21 cellular contexts compared by ENCODE assay signal in genomic region chr1:203751051-203751450, GRCh38. TPM values are rescaled to one million over a fixed set of nuclear protein-coding genes. Genes with fewer than 3 reads are reported as not detected.
A peak's percentile ranks its signal among the peaks of the same experiment; 100 is the strongest.
DNase-seq lines count a peak whose midpoint lies in the region; ATAC-seq and TF ChIP-seq lines count a peak whose summit lies in the region.
"Had no signal": no experiment of that assay in that cellular context is flagged by ENCODE, and none has a peak within 500 bp of the region (broad histone marks: within the 10 kb centered on the region; RNA-seq: fewer than 3 reads in every experiment).

No MANE protein-coding gene starts in this region.

- no peak overlapping the region for H3K9ac ChIP-seq in IMR-90 (ENCODE audit: low read depth, low read length)
- H3K9ac ChIP-seq in mesenchymal stem cell (ENCODE audit: low read length): no peak overlapping the region

- no peak overlapping the region for H3K56ac ChIP-seq in IMR-90 (ENCODE audit: extremely low read depth, insufficient read depth, low read length)

- H3K27me3 ChIP-seq in IMR-90 (ENCODE audit: control insufficient read depth, insufficient read depth, low read length) (no peaks in the 10 kb centered on the region), mesenchymal stem cell (ENCODE audit: control insufficient read depth in 1 of 2, insufficient read depth in 1 of 2, low read length in 2 of 2) (no peaks in the 10 kb centered on the region)

- WGBS in IMR-90 (ENCODE audit: extremely low coverage in 2 of 2, insufficient read length in 1 of 2), 2 experiments: no CpG with 5 or more reads among the region's 3 CpGs
- 100% methylated on average over 1 of the region's 3 CpGs for WGBS in mesenchymal stem cell

- H2BK120ac ChIP-seq in IMR-90 (ENCODE audit: low read depth, low read length) (no peak overlapping the region), mesenchymal stem cell (ENCODE audit: low read depth, low read length) (no peak overlapping the region)

- no peaks in the 10 kb centered on the region for H3K9me1 ChIP-seq in IMR-90 (ENCODE audit: insufficient read depth, low read length)

- no peak overlapping the region for H2AFZ ChIP-seq in IMR-90 (replicated peaks; ENCODE audit: low read length, poor library complexity)
- no peak overlapping the region for H2AFZ ChIP-seq in mesenchymal stem cell (ENCODE audit: low read depth, low read length)
- H2AFZ ChIP-seq: GM23338 had no signal

- H3K27me3 Mint-ChIP-seq in chondrocyte (ENCODE audit: low read depth): no peaks in the 10 kb centered on the region
- H3K27me3 Mint-ChIP-seq: activated CD4-positive, alpha-beta T cell treated with anti-CD3 and anti-CD28 coated beads, Interleukin-2, amount 10 ng/mL, durations not matched to agents 24 days and 14 days; activated naive CD8-positive, alpha-beta T cell treated with anti-CD3 and anti-CD28 coated beads, Interleukin-2, amount 10 ng/mL, durations not matched to agents 7 days and 5 days had no signal

- dilution Hi-C loops in IMR-90 (cut with HindIII; ENCODE audit: low sequenced_read_pairs, unreplicated experiment): no loop called here

- TF ChIP-seq RAD21 in IMR-90 (IDR thresholded peaks at IDR 0.05; ENCODE audit: low read length): no peak

- H3K4me3 Mint-ChIP-seq in chondrocyte (ENCODE audit: unreplicated experiment): no peak overlapping the region
- H3K4me3 Mint-ChIP-seq: activated CD4-positive, alpha-beta T cell treated with anti-CD3 and anti-CD28 coated beads, Interleukin-2, amount 10 ng/mL, durations not matched to agents 24 days and 14 days; activated naive CD8-positive, alpha-beta T cell treated with anti-CD3 and anti-CD28 coated beads, Interleukin-2, amount 10 ng/mL, durations not matched to agents 7 days and 5 days; GM23338 had no signal

- no peaks in the 10 kb centered on the region for H3K9me3 Mint-ChIP-seq in chondrocyte (ENCODE audit: low read depth)
- H3K9me3 Mint-ChIP-seq: activated CD4-positive, alpha-beta T cell treated with anti-CD3 and anti-CD28 coated beads, Interleukin-2, amount 10 ng/mL, durations not matched to agents 24 days and 14 days; activated naive CD8-positive, alpha-beta T cell treated with anti-CD3 and anti-CD28 coated beads, Interleukin-2, amount 10 ng/mL, durations not matched to agents 7 days and 5 days; GM23338 had no signal

- DNase-seq in AG08395 (ENCODE audit: low spot score) (peak; percentile 32), IMR-90 (peak; percentile 82), chondrocyte (ENCODE audit: low spot score) (no peak), mesenchymal stem cell (peak; percentile 45), D341Med (ENCODE audit: low spot score) (no peak), LoVo (ENCODE audit: low spot score) (no peak)
- DNase-seq: activated CD4-positive, alpha-beta T cell treated with anti-CD3 and anti-CD28 coated beads, Interleukin-2, amount 10 ng/mL, durations not matched to agents 24 days and 14 days; activated naive CD8-positive, alpha-beta T cell treated with anti-CD3 and anti-CD28 coated beads, Interleukin-2, amount 10 ng/mL, durations not matched to agents 7 days and 5 days; hypothalamus; left cardiac atrium; NK-92 treated with Interleukin-12 subunit alpha and Interleukin-12 subunit beta, amount 100 ng/mL, for 24 hours; SHP77 treated with DMSO at 0.1 percent for 48 hours; stimulated activated CD4-positive, alpha-beta T cell treated with anti-CD3 and anti-CD28 coated beads, Interleukin-1b, Interleukin-23, amount 100 ng/mL, for 48 hours; T-helper 9 cell had no signal

- no peak overlapping the region for H2BK12ac ChIP-seq in mesenchymal stem cell (ENCODE audit: low read length in 2 of 2)

- no peaks in the 10 kb centered on the region for H4K20me1 ChIP-seq in IMR-90 (ENCODE audit: insufficient read depth, low read length)

- H2BK15ac ChIP-seq in IMR-90 (ENCODE audit: low read depth, low read length) (no peak overlapping the region), mesenchymal stem cell (ENCODE audit: low read depth, poor library complexity, severe bottlenecking) (no peak overlapping the region)

- no peak overlapping the region for H3K4me3 ChIP-seq in IMR-90 (ENCODE audit: insufficient read depth, low read depth, low read length)
- H3K4me3 ChIP-seq in mesenchymal stem cell (ENCODE audit: insufficient read depth in 1 of 2, low read depth in 1 of 2, low read length in 2 of 2): no peak overlapping the region
- H3K4me3 ChIP-seq: GM23338, K562, thoracic aorta had no signal

- intact Hi-C loops in IMR-90 (cut with micrococcal nuclease): loop anchor here (1.0 kb wide), 1 partner anchor 44 kb away; the partner anchor contains the start of genes ZBED6 and ZC3H11A

- BruUV-seq in IMR-90 (replicated peaks; lab: Mats Ljungman, UMichigan): no TSS peak

- H4K5ac ChIP-seq in IMR-90 (ENCODE audit: low read depth, low read length): no peak overlapping the region

- H3K27ac ChIP-seq in IMR-90 (ENCODE audit: insufficient read depth, low read length): no peak overlapping the region
- H3K27ac ChIP-seq in mesenchymal stem cell (ENCODE audit: low read length, poor library complexity, severe bottlenecking): peak overlapping the region; percentile 41
- H3K27ac ChIP-seq: thoracic aorta had no signal

- peaks cover 2% of the 10 kb centered on the region for H3K36me3 Mint-ChIP-seq in chondrocyte (ENCODE audit: low read depth)

- ATAC-seq in IMR-90 (ENCODE audit: low read depth) (peak; percentile 89), HG03457 (IDR thresholded peaks at IDR 0.05; ENCODE audit: unreplicated experiment) (no peak), HG02571 (IDR thresholded peaks at IDR 0.05; ENCODE audit: unreplicated experiment) (no peak)
- ATAC-seq: GM23338, K562, left cardiac atrium had no signal

- in situ Hi-C loops in IMR-90 (cut with MboI; ENCODE audit: low sequenced_read_pairs): no loop called here

- H3K23ac ChIP-seq in IMR-90 (ENCODE audit: low read depth, low read length) (peak overlapping the region; percentile 1; the same call in 1 of the 2 replicates), mesenchymal stem cell (ENCODE audit: low read length in 2 of 2) (no peak overlapping the region)

- H3K9me3 ChIP-seq in IMR-90 (ENCODE audit: control insufficient read depth, insufficient read depth, low read length) (no peaks in the 10 kb centered on the region), mesenchymal stem cell (ENCODE audit: control insufficient read depth, low read length) (no peaks in the 10 kb centered on the region)
- H3K9me3 ChIP-seq: thoracic aorta had no signal

- H2AK9ac ChIP-seq in IMR-90 (replicated peaks; ENCODE audit: low read depth, low read length, poor library complexity): no peak overlapping the region

- H4K8ac ChIP-seq in IMR-90 (ENCODE audit: low read depth in 2 of 2, low read length in 2 of 2): no peak overlapping the region
- H4K8ac ChIP-seq in mesenchymal stem cell (ENCODE audit: low read length): no peak overlapping the region

- POLR2A ChIA-PET in IMR-90 (lab: Charles Lee; ENCODE audit: unreplicated experiment): no interaction called here

- CTCF ChIA-PET in IMR-90 (lab: Yijun Ruan, JAX): no interaction called here

- peaks cover 4% of the 10 kb centered on the region for H3K4me1 ChIP-seq in IMR-90 (ENCODE audit: control insufficient read depth, insufficient read depth, low read length)
- peaks cover 2% of the 10 kb centered on the region for H3K4me1 ChIP-seq in mesenchymal stem cell (ENCODE audit: control insufficient read depth, insufficient read depth, low read depth, low read length)

- H3K4ac ChIP-seq in IMR-90 (ENCODE audit: low read depth, low read length) (no peak overlapping the region), mesenchymal stem cell (ENCODE audit: low read depth in 1 of 2, low read length in 2 of 2) (no peak overlapping the region)

- no peak overlapping the region for H3K18ac ChIP-seq in IMR-90 (ENCODE audit: low read depth, low read length)
- no peak overlapping the region for H3K18ac ChIP-seq in mesenchymal stem cell (ENCODE audit: low read depth in 1 of 2, low read length in 2 of 2)

- 0 out of 2 replicates have a peak, but pooled peaks have one; percentile 8 for TF ChIP-seq CTCF in IMR-90 (conservative IDR thresholded peaks at IDR 0.05; ENCODE audit: low read depth, low read length)
- peak; percentile 27 for TF ChIP-seq CTCF in chondrocyte (IDR thresholded peaks at IDR 0.05)

- H2AK5ac ChIP-seq in IMR-90 (ENCODE audit: low read depth, low read length): no peak overlapping the region
- no peak overlapping the region for H2AK5ac ChIP-seq in mesenchymal stem cell (ENCODE audit: low read length, severe bottlenecking)

- peaks cover 13% of the 10 kb centered on the region for H3K4me1 Mint-ChIP-seq in chondrocyte (ENCODE audit: low read depth)

- TF ChIP-seq POLR2A in IMR-90 (IDR thresholded peaks at IDR 0.05; ENCODE audit: low read depth, low read length): no peak

- H3K14ac ChIP-seq in IMR-90 (replicated peaks; ENCODE audit: low read depth, low read length): 0 out of 2 replicates have a peak overlapping the region, but pooled peaks have one; percentile 17
- no peak overlapping the region for H3K14ac ChIP-seq in mesenchymal stem cell (ENCODE audit: low read length in 2 of 2)

- H3K27ac Mint-ChIP-seq in chondrocyte (ENCODE audit: unreplicated experiment): peak overlapping the region; percentile 71
- H3K27ac Mint-ChIP-seq: activated CD4-positive, alpha-beta T cell treated with anti-CD3 and anti-CD28 coated beads, Interleukin-2, amount 10 ng/mL, durations not matched to agents 24 days and 14 days; activated naive CD8-positive, alpha-beta T cell treated with anti-CD3 and anti-CD28 coated beads, Interleukin-2, amount 10 ng/mL, durations not matched to agents 7 days and 5 days; GM23338 had no signal

- no peaks in the 10 kb centered on the region for H3K79me1 ChIP-seq in IMR-90 (ENCODE audit: low read depth in 1 of 2, low read length in 2 of 2)
- no peaks in the 10 kb centered on the region for H3K79me1 ChIP-seq in mesenchymal stem cell (replicated peaks; ENCODE audit: low read length, poor library complexity, severe bottlenecking)

- H3K4me2 ChIP-seq in IMR-90 (ENCODE audit: low read depth, low read length): peak overlapping the region; percentile 30; the same call in 1 of the 2 replicates
- H3K4me2 ChIP-seq in mesenchymal stem cell (ENCODE audit: low read length, poor library complexity, severe bottlenecking): no peak overlapping the region
- H3K4me2 ChIP-seq: GM23338 had no signal

- no peaks in the 10 kb centered on the region for H3K36me3 ChIP-seq in IMR-90 (ENCODE audit: control insufficient read depth, insufficient read depth, low read length)
- no peaks in the 10 kb centered on the region for H3K36me3 ChIP-seq in mesenchymal stem cell (ENCODE audit: control insufficient read depth in 1 of 2, insufficient read depth in 2 of 2, low read depth in 1 of 2, low read length in 2 of 2)
- H3K36me3 ChIP-seq: thoracic aorta had no signal

- no peak overlapping the region for H2BK20ac ChIP-seq in IMR-90 (ENCODE audit: low read depth, low read length)

- H4K91ac ChIP-seq in IMR-90 (ENCODE audit: insufficient read depth, low read depth, low read length): no peak overlapping the region
- no peak overlapping the region for H4K91ac ChIP-seq in mesenchymal stem cell (ENCODE audit: low read length)

- H2BK5ac ChIP-seq in IMR-90 (ENCODE audit: low read depth, low read length, poor library complexity, severe bottlenecking): peak overlapping the region; percentile 43
- H2BK5ac ChIP-seq in mesenchymal stem cell (ENCODE audit: low read depth, low read length, poor library complexity, severe bottlenecking): no peak overlapping the region

RNA-seq across cellular contexts. Expression of gene LAX1, which starts 13.9 kb away (rescaled TPM):
- total RNA-seq in IMR-90 (2012; rRNA removed): not detected in 2 replicates
- polyA plus RNA-seq in IMR-90 (2012; rRNA removed): 0.03 TPM in 1 of 2 replicates, not detected in the other
- not detected in 2 replicates for polyA plus RNA-seq in IMR-90 (2012; cell fraction: cytosol; rRNA removed)
- 0.07 TPM in 1 of 2 replicates, not detected in the other for polyA plus RNA-seq in IMR-90 (2012; cell fraction: nucleus; rRNA removed; ENCODE audit: low replicate concordance)
- total RNA-seq in chondrocyte: 0.07 TPM in 1 of 3 replicates, not detected in the others
- not detected for polyA plus RNA-seq in mesenchymal stem cell (2013, experiment 1 of 2)
- 0.01 TPM for polyA plus RNA-seq in mesenchymal stem cell (2013, experiment 2 of 2)
- total RNA-seq: cerebellum, GM23338, K562, myocyte had no signal
- polyA plus RNA-seq: GM23338, K562 had no signal

RNA-seq across cellular contexts. Expression of gene ZBED6, which starts 44.4 kb away (rescaled TPM):
- total RNA-seq in IMR-90 (2012; rRNA removed): 16.1 and 26.2 TPM in 2 replicates
- polyA plus RNA-seq in IMR-90 (2012; rRNA removed): 3.8 and 4.4 TPM in 2 replicates
- 0.73 and 1.0 TPM in 2 replicates for polyA plus RNA-seq in IMR-90 (2012; cell fraction: cytosol; rRNA removed)
- polyA plus RNA-seq in IMR-90 (2012; cell fraction: nucleus; rRNA removed; ENCODE audit: low replicate concordance): 1.0 and 9.8 TPM in 2 replicates
- 38.7 to 48.3 TPM (median 40.3 TPM) in 3 replicates for total RNA-seq in chondrocyte
- 18.9 TPM for polyA plus RNA-seq in mesenchymal stem cell (2013, experiment 1 of 2)
- polyA plus RNA-seq in mesenchymal stem cell (2013, experiment 2 of 2): 18.6 TPM

RNA-seq across cellular contexts. Expression of gene ZC3H11A, which starts 44.4 kb away (rescaled TPM):
- 66.5 and 106 TPM in 2 replicates for total RNA-seq in IMR-90 (2012; rRNA removed)
- 43.6 and 52.1 TPM in 2 replicates for polyA plus RNA-seq in IMR-90 (2012; rRNA removed)
- 12.2 and 19.4 TPM in 2 replicates for polyA plus RNA-seq in IMR-90 (2012; cell fraction: cytosol; rRNA removed)
- 28.0 and 118 TPM in 2 replicates for polyA plus RNA-seq in IMR-90 (2012; cell fraction: nucleus; rRNA removed; ENCODE audit: low replicate concordance)
- total RNA-seq in chondrocyte: 80.8 to 86.0 TPM (median 80.9 TPM) in 3 replicates
- 47.8 TPM for polyA plus RNA-seq in mesenchymal stem cell (2013, experiment 1 of 2)
- 44.7 TPM for polyA plus RNA-seq in mesenchymal stem cell (2013, experiment 2 of 2)

Comparison
In these comparisons a context has a peak if more than half of its experiments do, and no peak if none do; other contexts are left out.
1. DNase-seq: peak in AG08395 (single experiment), IMR-90 (single experiment) and mesenchymal stem cell (single experiment); none in chondrocyte (single experiment), D341Med (single experiment) and LoVo (single experiment).